ENCODE assay signal across 1 cellular context in genomic region chr10:130048081-130048480, GRCh38.
TF ChIP-seq lines count a peak whose summit lies in the region.

No MANE protein-coding gene starts in this region.

TF ChIP-seq in SK-N-SH, 30 proteins besides CTCF, POLR2A, EP300 and RAD21 (continued from another document):
- TF ChIP-seq REST (IDR thresholded peaks at IDR 0.05; ENCODE audit: low read depth, low read length) (no peak), RFX5 (IDR thresholded peaks at IDR 0.05; ENCODE audit: low read length) (no peak), FOXM1 (IDR thresholded peaks at IDR 0.05; ENCODE audit: low read depth) (no peak), FOXJ3 (CRISPR knock-in tag; IDR thresholded peaks at IDR 0.05) (no peak), ELF1 (IDR thresholded peaks at IDR 0.05) (no peak), PBX3 (IDR thresholded peaks at IDR 0.05) (no peak), CHD2 (IDR thresholded peaks at IDR 0.05; ENCODE audit: low read length, partially characterized antibody) (no peak), IRF3 (IDR thresholded peaks at IDR 0.05; ENCODE audit: low read depth, low read length) (no peak), NFIC (IDR thresholded peaks at IDR 0.05; ENCODE audit: borderline replicate concordance) (no peak), ZBTB33 (IDR thresholded peaks at IDR 0.05; ENCODE audit: borderline replicate concordance, low read depth) (no peak)
TF ChIP-seq in SK-N-SH: peak in this region for 0.
